1 cellular context compared by ENCODE assay signal in genomic region chr3:5774337-5774736, GRCh38.
TF ChIP-seq lines count a peak whose summit lies in the region.

No MANE protein-coding gene starts in this region.

TF ChIP-seq in K562, 482 proteins besides CTCF, POLR2A, EP300 and RAD21 (continued from another document and continues in another):
- TF ChIP-seq ZBTB2 (IDR thresholded peaks at IDR 0.05) (peak; percentile 40; the same call in 1 of the 2 replicates), STAT6 (CRISPR knock-in tag; IDR thresholded peaks at IDR 0.05) (no peak), ZNF24 (IDR thresholded peaks at IDR 0.05) (no peak), ZNF586 (CRISPR knock-in tag; conservative IDR thresholded peaks at IDR 0.05) (no peak), HDAC1 (IDR thresholded peaks at IDR 0.05) (peak; percentile 47 to 73; a peak in 1 of 4 replicates), HDGF (IDR thresholded peaks at IDR 0.05) (0 out of 2 replicates have a peak, but pooled peaks have one; percentile 52), YY1 (IDR thresholded peaks at IDR 0.05; ENCODE audit: borderline replicate concordance in 1 of 3, control insufficient read depth in 1 of 3, extremely low read depth in 1 of 3, insufficient read depth in 3 of 3, insufficient read length in 1 of 3, insufficient replicate concordance in 2 of 3, low read depth in 1 of 3, low read length in 2 of 3) (no peak), RFX5 (IDR thresholded peaks at IDR 0.05; ENCODE audit: low read depth, low read length) (no peak), ELK1 (CRISPR knock-in tag; IDR thresholded peaks at IDR 0.05) (no peak), TOE1 (IDR thresholded peaks at IDR 0.05; ENCODE audit: borderline replicate concordance) (0 out of 2 replicates have a peak, but pooled peaks have one; percentile 31), TOE1 (CRISPR knock-in tag; IDR thresholded peaks at IDR 0.05; ENCODE audit: borderline replicate concordance, low read depth) (no peak), E2F3 (CRISPR knock-in tag; IDR thresholded peaks at IDR 0.05) (no peak), ZNF449 (CRISPR knock-in tag; IDR thresholded peaks at IDR 0.05) (no peak), TFAM (CRISPR knock-in tag; conservative IDR thresholded peaks at IDR 0.05) (no peak), CAMTA2 (CRISPR knock-in tag; conservative IDR thresholded peaks at IDR 0.05) (no peak), CHAMP1 (IDR thresholded peaks at IDR 0.05) (peak; percentile 76), ARID1B (IDR thresholded peaks at IDR 0.05) (peak; percentile 93), SMARCA4 (IDR thresholded peaks at IDR 0.05) (peak; percentile 88), CCNT2 (IDR thresholded peaks at IDR 0.05; ENCODE audit: borderline replicate concordance, extremely low read depth, insufficient read length, low read depth, low read length) (no peak), HLTF (IDR thresholded peaks at IDR 0.05) (peak; percentile 55; the same call in 1 of the 2 replicates), ETV6 (IDR thresholded peaks at IDR 0.05; ENCODE audit: borderline replicate concordance in 1 of 2, low read depth in 2 of 2, low read length in 1 of 2) (no peak), ETV6 (CRISPR knock-in tag; IDR thresholded peaks at IDR 0.05; ENCODE audit: borderline replicate concordance) (no peak), ZC3H8 (IDR thresholded peaks at IDR 0.05) (no peak), JUND (IDR thresholded peaks at IDR 0.05; ENCODE audit: borderline replicate concordance, low read depth, low read length) (peak; percentile 27; the same call in 1 of the 2 replicates), JUND (tag; IDR thresholded peaks at IDR 0.05; ENCODE audit: borderline replicate concordance, low read depth, low read length) (peak; percentile 57; the same call in 1 of the 3 replicates), ZNF507 (tag; conservative IDR thresholded peaks at IDR 0.05) (no peak), MTA1 (IDR thresholded peaks at IDR 0.05; ENCODE audit: borderline replicate concordance) (peak; percentile 26; the same call in 1 of the 2 replicates), ZEB2 (IDR thresholded peaks at IDR 0.05) (peak; percentile 56; the same call in 1 of the 2 replicates), CREB3L1 (IDR thresholded peaks at IDR 0.05; ENCODE audit: borderline replicate concordance, low read depth) (no peak), PHF20 (IDR thresholded peaks at IDR 0.05; ENCODE audit: partially characterized antibody) (no peak), KLF6 (CRISPR knock-in tag; IDR thresholded peaks at IDR 0.05; ENCODE audit: borderline replicate concordance) (no peak), KLF10 (CRISPR knock-in tag; IDR thresholded peaks at IDR 0.05) (no peak), WHSC1 (IDR thresholded peaks at IDR 0.05; ENCODE audit: low read length) (no peak), CBFA2T3 (IDR thresholded peaks at IDR 0.05) (peak; percentile 96), MBD2 (IDR thresholded peaks at IDR 0.05; ENCODE audit: borderline replicate concordance, low read depth) (peak; percentile 39; the same call in 1 of the 2 replicates), KDM1A (IDR thresholded peaks at IDR 0.05) (peak; percentile 64 to 78; a peak in 3 of 4 replicates), TRIM24 (IDR thresholded peaks at IDR 0.05) (peak; percentile 85 to 86), TEAD4 (IDR thresholded peaks at IDR 0.05; ENCODE audit: low read length) (peak; percentile 86), TEAD4 (CRISPR knock-in tag; IDR thresholded peaks at IDR 0.05; ENCODE audit: borderline replicate concordance) (no peak), KLF16 (IDR thresholded peaks at IDR 0.05) (peak; percentile 83), BHLHE40 (IDR thresholded peaks at IDR 0.05; ENCODE audit: low read length) (no peak), CTBP1 (IDR thresholded peaks at IDR 0.05; ENCODE audit: borderline replicate concordance) (no peak; the same call in 1 of the 2 replicates), ZBTB26 (CRISPR knock-in tag; IDR thresholded peaks at IDR 0.05) (no peak), NBN (IDR thresholded peaks at IDR 0.05; ENCODE audit: low read depth) (peak; percentile 54; the same call in 1 of the 2 replicates), MTA2 (IDR thresholded peaks at IDR 0.05; ENCODE audit: low read depth) (peak; percentile 76), MEIS2 (IDR thresholded peaks at IDR 0.05; ENCODE audit: partially characterized antibody) (peak; percentile 68), NFIC (IDR thresholded peaks at IDR 0.05) (peak; percentile 72), ELF4 (CRISPR knock-in tag; IDR thresholded peaks at IDR 0.05) (peak; percentile 69; the same call in 1 of the 2 replicates), NR0B1 (IDR thresholded peaks at IDR 0.05; ENCODE audit: partially characterized antibody) (no peak), HMBOX1 (IDR thresholded peaks at IDR 0.05) (peak; percentile 59), CREB1 (IDR thresholded peaks at IDR 0.05) (peak; percentile 18; the same call in 1 of the 2 replicates), CREB1 (CRISPR knock-in tag; IDR thresholded peaks at IDR 0.05) (no peak), BRD4 (IDR thresholded peaks at IDR 0.05) (no peak), KAT2B (IDR thresholded peaks at IDR 0.05; ENCODE audit: low read depth, low read length) (no peak), NCOR1 (IDR thresholded peaks at IDR 0.05) (peak; percentile 85), HNRNPUL1 (IDR thresholded peaks at IDR 0.05; ENCODE audit: low read length) (no peak), CREM (IDR thresholded peaks at IDR 0.05; ENCODE audit: low read depth) (no peak), MCM3 (IDR thresholded peaks at IDR 0.05) (no peak), CBFA2T2 (conservative IDR thresholded peaks at IDR 0.05) (peak; percentile 92)
